Comparison of ENCODE assay signal across 1 cellular context in genomic region chr6:14848019-14848418, GRCh38.
TF ChIP-seq lines count a peak whose summit lies in the region.

No MANE protein-coding gene starts in this region.

TF ChIP-seq in H1, 55 proteins besides CTCF, POLR2A, EP300 and RAD21:
- TF ChIP-seq CREB1 (IDR thresholded peaks at IDR 0.05) (no peak), SP2 (IDR thresholded peaks at IDR 0.05; ENCODE audit: low read length) (no peak), ASH2L (IDR thresholded peaks at IDR 0.05; ENCODE audit: low read length) (no peak), CEBPB (IDR thresholded peaks at IDR 0.05; ENCODE audit: low read depth, low read length) (no peak), CBX5 (IDR thresholded peaks at IDR 0.05; ENCODE audit: low read depth, low read length) (no peak), TAF7 (optimal IDR thresholded peaks at IDR 0.05; ENCODE audit: borderline replicate concordance, low read depth, low read length) (no peak), NRF1 (IDR thresholded peaks at IDR 0.05; ENCODE audit: low read depth, low read length) (no peak), RFX5 (IDR thresholded peaks at IDR 0.05; ENCODE audit: borderline replicate concordance, low read depth, low read length) (no peak), KDM5A (IDR thresholded peaks at IDR 0.05; ENCODE audit: low read length) (no peak), SIN3A (conservative IDR thresholded peaks at IDR 0.05 in 1 of 2, IDR thresholded peaks at IDR 0.05 in 1 of 2; ENCODE audit: low read depth in 1 of 2, low read length in 2 of 2) (no peak), TCF12 (IDR thresholded peaks at IDR 0.05; ENCODE audit: low read depth, low read length) (no peak), TBP (IDR thresholded peaks at IDR 0.05; ENCODE audit: low read depth, low read length) (no peak), GABPA (IDR thresholded peaks at IDR 0.05; ENCODE audit: borderline replicate concordance, insufficient read depth, low read length) (no peak), SIX5 (IDR thresholded peaks at IDR 0.05; ENCODE audit: low read depth, low read length) (no peak), ZNF274 (IDR thresholded peaks at IDR 0.05; ENCODE audit: borderline replicate concordance, extremely low read depth, low read length) (no peak), GTF2F1 (IDR thresholded peaks at IDR 0.05; ENCODE audit: borderline replicate concordance, low read depth, low read length) (no peak), HDAC2 (IDR thresholded peaks at IDR 0.05; ENCODE audit: borderline replicate concordance in 1 of 2, low read depth in 2 of 2, low read length in 2 of 2) (no peak), JUND (IDR thresholded peaks at IDR 0.05; ENCODE audit: low read length) (no peak)
- TF ChIP-seq, protein P1, sequence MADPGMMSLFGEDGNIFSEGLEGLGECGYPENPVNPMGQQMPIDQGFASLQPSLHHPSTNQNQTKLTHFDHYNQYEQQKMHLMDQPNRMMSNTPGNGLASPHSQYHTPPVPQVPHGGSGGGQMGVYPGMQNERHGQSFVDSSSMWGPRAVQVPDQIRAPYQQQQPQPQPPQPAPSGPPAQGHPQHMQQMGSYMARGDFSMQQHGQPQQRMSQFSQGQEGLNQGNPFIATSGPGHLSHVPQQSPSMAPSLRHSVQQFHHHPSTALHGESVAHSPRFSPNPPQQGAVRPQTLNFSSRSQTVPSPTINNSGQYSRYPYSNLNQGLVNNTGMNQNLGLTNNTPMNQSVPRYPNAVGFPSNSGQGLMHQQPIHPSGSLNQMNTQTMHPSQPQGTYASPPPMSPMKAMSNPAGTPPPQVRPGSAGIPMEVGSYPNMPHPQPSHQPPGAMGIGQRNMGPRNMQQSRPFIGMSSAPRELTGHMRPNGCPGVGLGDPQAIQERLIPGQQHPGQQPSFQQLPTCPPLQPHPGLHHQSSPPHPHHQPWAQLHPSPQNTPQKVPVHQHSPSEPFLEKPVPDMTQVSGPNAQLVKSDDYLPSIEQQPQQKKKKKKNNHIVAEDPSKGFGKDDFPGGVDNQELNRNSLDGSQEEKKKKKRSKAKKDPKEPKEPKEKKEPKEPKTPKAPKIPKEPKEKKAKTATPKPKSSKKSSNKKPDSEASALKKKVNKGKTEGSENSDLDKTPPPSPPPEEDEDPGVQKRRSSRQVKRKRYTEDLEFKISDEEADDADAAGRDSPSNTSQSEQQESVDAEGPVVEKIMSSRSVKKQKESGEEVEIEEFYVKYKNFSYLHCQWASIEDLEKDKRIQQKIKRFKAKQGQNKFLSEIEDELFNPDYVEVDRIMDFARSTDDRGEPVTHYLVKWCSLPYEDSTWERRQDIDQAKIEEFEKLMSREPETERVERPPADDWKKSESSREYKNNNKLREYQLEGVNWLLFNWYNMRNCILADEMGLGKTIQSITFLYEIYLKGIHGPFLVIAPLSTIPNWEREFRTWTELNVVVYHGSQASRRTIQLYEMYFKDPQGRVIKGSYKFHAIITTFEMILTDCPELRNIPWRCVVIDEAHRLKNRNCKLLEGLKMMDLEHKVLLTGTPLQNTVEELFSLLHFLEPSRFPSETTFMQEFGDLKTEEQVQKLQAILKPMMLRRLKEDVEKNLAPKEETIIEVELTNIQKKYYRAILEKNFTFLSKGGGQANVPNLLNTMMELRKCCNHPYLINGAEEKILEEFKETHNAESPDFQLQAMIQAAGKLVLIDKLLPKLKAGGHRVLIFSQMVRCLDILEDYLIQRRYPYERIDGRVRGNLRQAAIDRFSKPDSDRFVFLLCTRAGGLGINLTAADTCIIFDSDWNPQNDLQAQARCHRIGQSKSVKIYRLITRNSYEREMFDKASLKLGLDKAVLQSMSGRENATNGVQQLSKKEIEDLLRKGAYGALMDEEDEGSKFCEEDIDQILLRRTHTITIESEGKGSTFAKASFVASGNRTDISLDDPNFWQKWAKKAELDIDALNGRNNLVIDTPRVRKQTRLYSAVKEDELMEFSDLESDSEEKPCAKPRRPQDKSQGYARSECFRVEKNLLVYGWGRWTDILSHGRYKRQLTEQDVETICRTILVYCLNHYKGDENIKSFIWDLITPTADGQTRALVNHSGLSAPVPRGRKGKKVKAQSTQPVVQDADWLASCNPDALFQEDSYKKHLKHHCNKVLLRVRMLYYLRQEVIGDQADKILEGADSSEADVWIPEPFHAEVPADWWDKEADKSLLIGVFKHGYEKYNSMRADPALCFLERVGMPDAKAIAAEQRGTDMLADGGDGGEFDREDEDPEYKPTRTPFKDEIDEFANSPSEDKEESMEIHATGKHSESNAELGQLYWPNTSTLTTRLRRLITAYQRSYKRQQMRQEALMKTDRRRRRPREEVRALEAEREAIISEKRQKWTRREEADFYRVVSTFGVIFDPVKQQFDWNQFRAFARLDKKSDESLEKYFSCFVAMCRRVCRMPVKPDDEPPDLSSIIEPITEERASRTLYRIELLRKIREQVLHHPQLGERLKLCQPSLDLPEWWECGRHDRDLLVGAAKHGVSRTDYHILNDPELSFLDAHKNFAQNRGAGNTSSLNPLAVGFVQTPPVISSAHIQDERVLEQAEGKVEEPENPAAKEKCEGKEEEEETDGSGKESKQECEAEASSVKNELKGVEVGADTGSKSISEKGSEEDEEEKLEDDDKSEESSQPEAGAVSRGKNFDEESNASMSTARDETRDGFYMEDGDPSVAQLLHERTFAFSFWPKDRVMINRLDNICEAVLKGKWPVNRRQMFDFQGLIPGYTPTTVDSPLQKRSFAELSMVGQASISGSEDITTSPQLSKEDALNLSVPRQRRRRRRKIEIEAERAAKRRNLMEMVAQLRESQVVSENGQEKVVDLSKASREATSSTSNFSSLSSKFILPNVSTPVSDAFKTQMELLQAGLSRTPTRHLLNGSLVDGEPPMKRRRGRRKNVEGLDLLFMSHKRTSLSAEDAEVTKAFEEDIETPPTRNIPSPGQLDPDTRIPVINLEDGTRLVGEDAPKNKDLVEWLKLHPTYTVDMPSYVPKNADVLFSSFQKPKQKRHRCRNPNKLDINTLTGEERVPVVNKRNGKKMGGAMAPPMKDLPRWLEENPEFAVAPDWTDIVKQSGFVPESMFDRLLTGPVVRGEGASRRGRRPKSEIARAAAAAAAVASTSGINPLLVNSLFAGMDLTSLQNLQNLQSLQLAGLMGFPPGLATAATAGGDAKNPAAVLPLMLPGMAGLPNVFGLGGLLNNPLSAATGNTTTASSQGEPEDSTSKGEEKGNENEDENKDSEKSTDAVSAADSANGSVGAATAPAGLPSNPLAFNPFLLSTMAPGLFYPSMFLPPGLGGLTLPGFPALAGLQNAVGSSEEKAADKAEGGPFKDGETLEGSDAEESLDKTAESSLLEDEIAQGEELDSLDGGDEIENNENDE (IDR thresholded peaks at IDR 0.05; ENCODE audit: insufficient replicate concordance, low read length), result no peak
